In the genomic region with DNA sequence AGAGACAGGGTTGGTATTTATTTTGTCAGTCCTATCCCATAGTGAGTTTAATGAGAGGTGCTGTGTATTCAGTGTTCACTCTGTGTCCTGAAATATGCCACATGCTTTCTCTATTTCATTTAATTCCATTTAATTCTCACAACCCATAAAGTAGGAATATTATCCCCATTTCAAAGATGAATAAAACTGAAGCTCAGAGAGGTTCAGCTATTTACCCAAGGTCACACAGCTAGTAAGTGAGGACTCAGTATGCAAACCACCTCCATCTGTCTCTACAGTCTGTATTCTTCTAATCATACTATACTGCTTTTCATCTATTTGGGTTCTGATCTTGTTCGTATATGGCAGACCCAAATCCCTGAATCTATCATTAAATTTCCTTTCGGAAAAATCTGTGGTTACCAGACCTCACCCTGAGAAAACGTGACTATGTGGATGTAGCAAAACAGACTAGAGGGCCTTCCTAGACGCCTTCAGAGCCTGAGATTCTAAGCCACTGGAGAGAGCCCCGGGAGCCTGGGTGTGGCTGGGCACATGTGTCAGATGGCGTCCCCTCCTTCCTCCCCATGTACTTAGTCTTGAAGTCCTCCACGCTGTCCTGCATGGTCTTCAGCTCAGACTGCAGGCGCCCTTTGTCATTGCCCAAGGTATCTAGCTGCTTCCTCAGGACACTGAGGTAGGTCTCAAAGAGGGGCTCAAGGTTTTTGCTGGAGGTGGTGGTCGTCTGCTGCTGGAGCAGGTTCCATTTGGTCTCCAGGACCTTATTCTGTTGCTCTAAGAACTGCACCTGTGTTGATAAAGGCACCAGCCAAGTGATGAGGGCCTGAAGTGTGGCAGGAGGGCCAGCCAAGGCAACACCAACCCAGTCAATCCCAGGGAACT, we compare ENCODE assay signal across 1 cellular context.
A peak's percentile ranks its signal among the peaks of the same experiment; 100 is the strongest.
TF ChIP-seq lines count a peak whose summit lies in the region.

No MANE protein-coding gene starts in this region.

TF ChIP-seq in K562, 482 proteins besides CTCF, POLR2A, EP300 and RAD21:
- TF ChIP-seq, protein P1, sequence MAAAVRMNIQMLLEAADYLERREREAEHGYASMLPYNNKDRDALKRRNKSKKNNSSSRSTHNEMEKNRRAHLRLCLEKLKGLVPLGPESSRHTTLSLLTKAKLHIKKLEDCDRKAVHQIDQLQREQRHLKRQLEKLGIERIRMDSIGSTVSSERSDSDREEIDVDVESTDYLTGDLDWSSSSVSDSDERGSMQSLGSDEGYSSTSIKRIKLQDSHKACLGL (CRISPR knock-in tag; IDR thresholded peaks at IDR 0.05; ENCODE audit: borderline replicate concordance, poor library complexity, severe bottlenecking), result no peak
- TF ChIP-seq SOX6 (IDR thresholded peaks at IDR 0.05) (no peak), CREM (IDR thresholded peaks at IDR 0.05; ENCODE audit: low read depth) (no peak), KDM1A (IDR thresholded peaks at IDR 0.05) (0 out of 4 replicates have a peak, but pooled peaks have one; percentile 13 to 25), ZFP36 (IDR thresholded peaks at IDR 0.05; ENCODE audit: low read depth, low read length, partially characterized antibody) (peak; percentile 69), BCOR (IDR thresholded peaks at IDR 0.05) (peak; percentile 60; the same call in 1 of the 2 replicates), RCOR1 (IDR thresholded peaks at IDR 0.05; ENCODE audit: borderline replicate concordance in 1 of 2, low read depth in 2 of 2, low read length in 2 of 2) (0 out of 4 replicates have a peak, but pooled peaks of 1 of the 2 experiments have one; percentile 13), MIER1 (IDR thresholded peaks at IDR 0.05; ENCODE audit: low read depth) (no peak), RBM25 (IDR thresholded peaks at IDR 0.05; ENCODE audit: low read depth, low read length, severe bottlenecking) (peak; percentile 93), CREB1 (IDR thresholded peaks at IDR 0.05) (no peak), CREB1 (CRISPR knock-in tag; IDR thresholded peaks at IDR 0.05) (no peak), ADNP (tag; IDR thresholded peaks at IDR 0.05) (0 out of 2 replicates have a peak, but pooled peaks have one; percentile 37)
- TF ChIP-seq, protein P2, sequence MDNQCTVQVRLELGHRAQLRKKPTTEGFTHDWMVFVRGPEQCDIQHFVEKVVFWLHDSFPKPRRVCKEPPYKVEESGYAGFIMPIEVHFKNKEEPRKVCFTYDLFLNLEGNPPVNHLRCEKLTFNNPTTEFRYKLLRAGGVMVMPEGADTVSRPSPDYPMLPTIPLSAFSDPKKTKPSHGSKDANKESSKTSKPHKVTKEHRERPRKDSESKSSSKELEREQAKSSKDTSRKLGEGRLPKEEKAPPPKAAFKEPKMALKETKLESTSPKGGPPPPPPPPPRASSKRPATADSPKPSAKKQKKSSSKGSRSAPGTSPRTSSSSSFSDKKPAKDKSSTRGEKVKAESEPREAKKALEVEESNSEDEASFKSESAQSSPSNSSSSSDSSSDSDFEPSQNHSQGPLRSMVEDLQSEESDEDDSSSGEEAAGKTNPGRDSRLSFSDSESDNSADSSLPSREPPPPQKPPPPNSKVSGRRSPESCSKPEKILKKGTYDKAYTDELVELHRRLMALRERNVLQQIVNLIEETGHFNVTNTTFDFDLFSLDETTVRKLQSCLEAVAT (IDR thresholded peaks at IDR 0.05), result no peak
- TF ChIP-seq, protein P3, sequence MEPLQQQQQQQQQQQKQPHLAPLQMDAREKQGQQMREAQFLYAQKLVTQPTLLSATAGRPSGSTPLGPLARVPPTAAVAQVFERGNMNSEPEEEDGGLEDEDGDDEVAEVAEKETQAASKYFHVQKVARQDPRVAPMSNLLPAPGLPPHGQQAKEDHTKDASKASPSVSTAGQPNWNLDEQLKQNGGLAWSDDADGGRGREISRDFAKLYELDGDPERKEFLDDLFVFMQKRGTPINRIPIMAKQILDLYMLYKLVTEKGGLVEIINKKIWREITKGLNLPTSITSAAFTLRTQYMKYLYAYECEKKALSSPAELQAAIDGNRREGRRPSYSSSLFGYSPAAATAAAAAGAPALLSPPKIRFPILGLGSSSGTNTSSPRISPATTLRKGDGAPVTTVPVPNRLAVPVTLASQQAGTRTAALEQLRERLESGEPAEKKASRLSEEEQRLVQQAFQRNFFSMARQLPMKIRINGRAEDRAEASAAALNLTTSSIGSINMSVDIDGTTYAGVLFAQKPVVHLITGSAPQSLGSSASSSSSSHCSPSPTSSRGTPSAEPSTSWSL (CRISPR knock-in tag; IDR thresholded peaks at IDR 0.05; ENCODE audit: borderline replicate concordance), result no peak
